ENCODE assay signal across 17 cellular contexts in genomic region chr3:11660242-11660641, GRCh38. TPM values are rescaled to one million over a fixed set of nuclear protein-coding genes. Genes with fewer than 3 reads are reported as not detected.
DNase-seq lines count a peak whose midpoint lies in the region; ATAC-seq, FAIRE-seq and TF ChIP-seq lines count a peak whose summit lies in the region.
"Had no signal": no experiment of that assay in that cellular context is flagged by ENCODE, and none has a peak within 500 bp of the region (broad histone marks: within the 10 kb centered on the region; RNA-seq: fewer than 3 reads in every experiment).

No MANE protein-coding gene starts in this region.

- H3K9me3 ChIP-seq in A549 (peaks cover 7% of the 10 kb centered on the region; the same call in 1 of the 3 replicates), ascending aorta (no peaks in the 10 kb centered on the region), mucosa of descending colon (no peaks in the 10 kb centered on the region)

- TF ChIP-seq CTCF in A549 (IDR thresholded peaks at IDR 0.05) (no peak), ascending aorta (IDR thresholded peaks at IDR 0.05) (no peak), mucosa of descending colon (IDR thresholded peaks at IDR 0.05) (no peak)

- POLR2A ChIA-PET in A549 (lab: Yijun Ruan, JAX): no interaction called here

- H3K36me3 ChIP-seq in ascending aorta (no peaks in the 10 kb centered on the region), mucosa of descending colon (ENCODE audit: low read depth) (no peaks in the 10 kb centered on the region)

- H3K4me1 ChIP-seq in A549: peaks cover 19% of the 10 kb centered on the region
- peaks cover 6 to 23% of the 10 kb centered on the region in 2 donors for H3K4me1 ChIP-seq in ascending aorta
- H3K4me1 ChIP-seq in mucosa of descending colon (ENCODE audit: low read depth): peaks cover 8% of the 10 kb centered on the region

- no peak for ATAC-seq in A549
- ATAC-seq in mucosa of descending colon: peak; percentile 83
- no peak for ATAC-seq in HG03139 (IDR thresholded peaks at IDR 0.05; ENCODE audit: unreplicated experiment)
- ATAC-seq in HG03354 (IDR thresholded peaks at IDR 0.05; ENCODE audit: poor library complexity, severe bottlenecking, unreplicated experiment): no peak

- WGBS in A549 (ENCODE audit: missing lambda C conversion rate): 41% methylated on average over 3 of the region's 3 CpGs

- intact Hi-C loops in ascending aorta (cut with DNase I) (no loop called here), mucosa of descending colon (cut with DNase I, micrococcal nuclease) (no loop called here)

- peak overlapping the region; percentile 52; the same call in 2 of the 3 replicates for H3K4me2 ChIP-seq in A549
- H3K4me2 ChIP-seq: KMS-11 had no signal

- no peak for TF ChIP-seq EP300 in A549 (IDR thresholded peaks at IDR 0.05)

- H3K27me3 ChIP-seq in ascending aorta: no peaks in the 10 kb centered on the region

- CTCF ChIA-PET in A549 (lab: Yijun Ruan, JAX): interaction anchor here (0.7 to 4.1 kb wide), 4 partner anchors 9 to 217 kb away, joined by 3 to 20 read pairs (median 4); no protein-coding TSS in a partner anchor

- DNase-seq in A549 (ENCODE audit: low read depth in 1 of 2, low spot score in 1 of 2) (no peak), NCI-H146 (lab: John Stamatoyannopoulos, UW) (peak; percentile 57), ascending aorta (ENCODE audit: low spot score in 2 of 2) (no peak), mucosa of descending colon (peak in 1 of 3 donors; percentile 64), NCI-H524 treated with DMSO at 0.1 percent for 48 hours (lab: John Stamatoyannopoulos, UW) (no peak), Ammon's horn (ENCODE audit: low spot score) (no peak)
- DNase-seq: ACHN; CD4-positive, alpha-beta memory T cell; HFFc6; MM.1S; NCI-H1417 treated with DMSO at 0.1 percent for 48 hours; NCI-H446; NCI-H774 had no signal

- no peak for TF ChIP-seq RAD21 in A549 (conservative IDR thresholded peaks at IDR 0.05 in 1 of 2, IDR thresholded peaks at IDR 0.05 in 1 of 2)

- H3K4me3 ChIP-seq in A549 (no peak overlapping the region), ascending aorta (no peak overlapping the region), mucosa of descending colon (no peak overlapping the region)

- no peak for FAIRE-seq in A549 (lab: Jason Lieb, UNC)
- FAIRE-seq: H1 had no signal

- no peak for TF ChIP-seq POLR2A in A549 (IDR thresholded peaks at IDR 0.05; ENCODE audit: low read length)

- H3K27ac ChIP-seq in A549 (peak overlapping the region in 1 of 2 experiments; percentile 40; a peak in 1 of 6 replicates), ascending aorta (peak overlapping the region; percentile 66 to 70)
- H3K27ac ChIP-seq: KMS-11 had no signal

TF ChIP-seq in A549, 52 proteins besides CTCF, POLR2A, EP300 and RAD21:
- TF ChIP-seq KDM1A (IDR thresholded peaks at IDR 0.05; ENCODE audit: low read depth): no peak
- no peak for TF ChIP-seq HOXA7 (CRISPR knock-in tag; IDR thresholded peaks at IDR 0.05)
- TF ChIP-seq EHMT2 (IDR thresholded peaks at IDR 0.05; ENCODE audit: low read depth): no peak
- TF ChIP-seq MAFK (IDR thresholded peaks at IDR 0.05; ENCODE audit: partially characterized antibody): no peak
- no peak for TF ChIP-seq TP53 (CRISPR knock-in tag; IDR thresholded peaks at IDR 0.05)
- TF ChIP-seq PBX3 (IDR thresholded peaks at IDR 0.05): no peak
- TF ChIP-seq E2F6 (IDR thresholded peaks at IDR 0.05; ENCODE audit: borderline replicate concordance, low read depth): no peak
- no peak for TF ChIP-seq JUN (IDR thresholded peaks at IDR 0.05)
- no peak for TF ChIP-seq FOSB (CRISPR knock-in tag; IDR thresholded peaks at IDR 0.05)
- TF ChIP-seq REST (IDR thresholded peaks at IDR 0.05): no peak
- TF ChIP-seq PHF8 (IDR thresholded peaks at IDR 0.05; ENCODE audit: borderline replicate concordance, low read depth): no peak
- no peak for TF ChIP-seq ZSCAN20 (CRISPR knock-in tag; IDR thresholded peaks at IDR 0.05)
- TF ChIP-seq KDM5A (IDR thresholded peaks at IDR 0.05): no peak
- TF ChIP-seq ELK1 (IDR thresholded peaks at IDR 0.05; ENCODE audit: low read depth, low read length): no peak
- no peak for TF ChIP-seq FOXS1 (CRISPR knock-in tag; IDR thresholded peaks at IDR 0.05)
- TF ChIP-seq BCL3 (IDR thresholded peaks at IDR 0.05): no peak
- no peak for TF ChIP-seq NR3C1 (IDR thresholded peaks at IDR 0.05)
- no peak for TF ChIP-seq RARB (CRISPR knock-in tag; IDR thresholded peaks at IDR 0.05)
- no peak for TF ChIP-seq RNF2 (IDR thresholded peaks at IDR 0.05; ENCODE audit: borderline replicate concordance, low read depth)
- TF ChIP-seq BHLHE40 (IDR thresholded peaks at IDR 0.05; ENCODE audit: low read depth, low read length): no peak

RNA-seq across cellular contexts. Expression of gene VGLL4, which starts 16.5 kb away (rescaled TPM):
- polyA plus RNA-seq in A549 (2011; rRNA removed): 26.3 and 28.1 TPM in 2 replicates
- 29.7 and 37.9 TPM in 2 replicates for polyA plus RNA-seq in A549 (2012; cell fraction: cytosol; rRNA removed)
- polyA plus RNA-seq in A549 (2012; cell fraction: nucleus; rRNA removed): 47.0 and 48.7 TPM in 2 replicates
- polyA plus RNA-seq in A549 (2017; fragmentation: RNase III; extraction: RNeasy Plus Mini Kit Qiagen cat#74134 plus additional on column Dnase treatment): 22.0 to 24.7 TPM (median 24.2 TPM) in 3 replicates
- polyA minus RNA-seq in A549 (2011; rRNA and poly(A)+ RNA removed): 20.6 and 22.9 TPM in 2 replicates
- total RNA-seq in ascending aorta: 146 TPM
- total RNA-seq in mucosa of descending colon: 10 to 100 TPM; 42.5 to 51.3 (median 46.4) TPM
